ENCODE assay signal across 17 cellular contexts in genomic region chr4:174467107-174467506, GRCh38. TPM values are rescaled to one million over a fixed set of nuclear protein-coding genes. Genes with fewer than 3 reads are reported as not detected.
DNase-seq lines count a peak whose midpoint lies in the region; ATAC-seq and TF ChIP-seq lines count a peak whose summit lies in the region.
"Had no signal": no experiment of that assay in that cellular context is flagged by ENCODE, and none has a peak within 500 bp of the region (broad histone marks: within the 10 kb centered on the region; RNA-seq: fewer than 3 reads in every experiment).

No MANE protein-coding gene starts in this region.

- H3K4me1 ChIP-seq in sigmoid colon (peaks cover 0 to 2% (median under 1%) of the 10 kb centered on the region in 4 donors), aorta (ENCODE audit: control insufficient read depth in 1 of 2, insufficient read depth in 2 of 2, low read length in 2 of 2) (no peaks in the 10 kb centered on the region)
- H3K4me1 ChIP-seq: HAP-1 had no signal

- no peaks in the 10 kb centered on the region for H3K36me3 ChIP-seq in sigmoid colon
- no peaks in the 10 kb centered on the region for H3K36me3 ChIP-seq in aorta (ENCODE audit: control insufficient read depth in 1 of 2, insufficient read depth in 2 of 2, low read length in 1 of 2)
- H3K36me3 ChIP-seq: HAP-1 had no signal

- TF ChIP-seq POLR2A in sigmoid colon (IDR thresholded peaks at IDR 0.05): no peak

- ATAC-seq in aorta (ENCODE audit: low FRiP score): no peak

- DNase-seq in HS-5 (ENCODE audit: low read depth) (peak; percentile 18), amniotic epithelial cell (ENCODE audit: low read depth) (peak; percentile 29), fibroblast of mammary gland (ENCODE audit: low read depth) (peak; percentile 38), renal cortical epithelial cell (ENCODE audit: low read depth) (peak; percentile 73), sigmoid colon (no peak), DMS53 treated with DMSO at 0.1 percent for 48 hours (lab: John Stamatoyannopoulos, UW; ENCODE audit: unreplicated experiment) (no peak), aorta (no peak)
- DNase-seq: ACHN, AML-193, COR-L47, NCI-H1436, NCI-H2029, NCI-H2171, NCI-H446, NCI-H82, PC-9 had no signal

- H3K27me3 ChIP-seq in sigmoid colon: no peaks in the 10 kb centered on the region
- H3K27me3 ChIP-seq in aorta (ENCODE audit: control insufficient read depth in 1 of 2, insufficient read depth in 2 of 2, low read length in 1 of 2): no peaks in the 10 kb centered on the region

- 86% methylated on average over 3 of the region's 3 CpGs for WGBS in sigmoid colon, 2 donors
- WGBS in aorta, 2 donors: 91 to 93% methylated on average over 3 of the region's 3 CpGs

- TF ChIP-seq EP300 in sigmoid colon (IDR thresholded peaks at IDR 0.05): no peak

- H3K9me3 ChIP-seq in sigmoid colon (peaks cover 0 to 7% (median 0%) of the 10 kb centered on the region in 4 donors), aorta (ENCODE audit: control insufficient read depth, low read length) (no peaks in the 10 kb centered on the region)
- H3K9me3 ChIP-seq: HAP-1 had no signal

- no peak for TF ChIP-seq CTCF in fibroblast of mammary gland (conservative IDR thresholded peaks at IDR 0.05; ENCODE audit: control insufficient read depth, insufficient read depth, low read depth, low read length)
- no peak for TF ChIP-seq CTCF in sigmoid colon (IDR thresholded peaks at IDR 0.05)

- intact Hi-C loops in sigmoid colon (cut with DNase I): no loop called here
- intact Hi-C loops in aorta (cut with DNase I): no loop called here

- H3K4me3 ChIP-seq in fibroblast of mammary gland (ENCODE audit: control insufficient read depth, low read depth, low read length) (no peak overlapping the region), sigmoid colon (no peak overlapping the region), aorta (ENCODE audit: low read length in 2 of 2) (no peak overlapping the region)
- H3K4me3 ChIP-seq: HAP-1, PC-9 had no signal

- H3K27ac ChIP-seq in sigmoid colon (no peak overlapping the region), aorta (ENCODE audit: low read depth in 1 of 2, low read length in 2 of 2) (no peak overlapping the region)
- H3K27ac ChIP-seq: PC-9 had no signal

RNA-seq across cellular contexts. Expression of gene HPGD, which starts 55.2 kb away (rescaled TPM):
- total RNA-seq in renal cortical epithelial cell (8.7 and 105 TPM in 2 replicates), sigmoid colon (100 to 1,000 TPM; 134 to 232 (median 165) TPM), aorta (1 to 10 TPM; 5.2 to 9.7 TPM)
- polyA plus RNA-seq in sigmoid colon (100 to 1,000 TPM in 2 of 3 donors, 10 to 100 TPM in 1; 71.9 to 659 (median 249) TPM), aorta (10 to 100 TPM in 1 of 2 donors, 1 to 10 TPM in 1; 1.6 to 89.7 TPM)

Comparison
In these comparisons a context has a peak if more than half of its experiments do, and no peak if none do; other contexts are left out.
1. DNase-seq: peak in HS-5 (single experiment), amniotic epithelial cell (single experiment), fibroblast of mammary gland (single experiment) and renal cortical epithelial cell (single experiment); none in sigmoid colon (single experiment), DMS53 treated with DMSO at 0.1 percent for 48 hours (single experiment) and aorta (0 of 2).